ENCODE assay signal across 28 cellular contexts in genomic region chr3:13285007-13285567, GRCh38.
DNase-seq lines count a peak whose midpoint lies in the region; ATAC-seq, FAIRE-seq and TF ChIP-seq lines count a peak whose summit lies in the region.
"Had no signal": no experiment of that assay in that cellular context is flagged by ENCODE, and none has a peak within 500 bp of the region (broad histone marks: within the 10 kb centered on the region; RNA-seq: fewer than 3 reads in every experiment).

No MANE protein-coding gene starts in this region.

- no peaks in the 10 kb centered on the region; the same call in 1 of the 2 replicates for H4K20me1 ChIP-seq in HepG2 (ENCODE audit: insufficient read depth, low read length)

- no peak overlapping the region for H3K27ac ChIP-seq in HepG2 (ENCODE audit: extremely low read length, insufficient read depth, low read length)
- H3K27ac ChIP-seq in right lobe of liver = no peak overlapping the region
- H3K27ac ChIP-seq in neuronal stem cell (replicated peaks; ENCODE audit: low read length) = no peak overlapping the region

- peak overlapping the region; percentile 19 for H3K18ac ChIP-seq in neuronal stem cell (ENCODE audit: low read length)

- 31% methylated on average over 9 of the region's 11 CpGs for WGBS in HepG2 (ENCODE audit: low lambda C conversion rate)
- 78% methylated on average over 6 of the region's 11 CpGs for WGBS in right lobe of liver (ENCODE audit: insufficient coverage, low coverage, low lambda C conversion rate, missing lambda C conversion rate)
- WGBS in neuronal stem cell (ENCODE audit: extremely low coverage in 2 of 2, insufficient read length in 2 of 2, insufficient replicate concordance in 1 of 2), 2 donors = no CpG with 5 or more reads among the region's 11 CpGs

- no peak overlapping the region for H2BK120ac ChIP-seq in neuronal stem cell (ENCODE audit: low read depth, low read length)

- ATAC-seq in HepG2 (no peak), right lobe of liver (no peak), GM18511 (IDR thresholded peaks at IDR 0.05; ENCODE audit: unreplicated experiment) (no peak), GM21381 (IDR thresholded peaks at IDR 0.05; ENCODE audit: unreplicated experiment) (no peak), HG03135 (IDR thresholded peaks at IDR 0.05; ENCODE audit: unreplicated experiment) (no peak), HG02981 (IDR thresholded peaks at IDR 0.05; ENCODE audit: unreplicated experiment) (no peak)
- ATAC-seq: Right ventricle myocardium inferior had no signal

- H3K4me3 ChIP-seq in HepG2 (replicated peaks in 1 of 3; ENCODE audit: insufficient read depth in 1 of 3, low read depth in 2 of 3, low read length in 3 of 3) (peak overlapping the region in 1 of 3 experiments; percentile 47; a peak in 1 of 6 replicates), right lobe of liver (no peak overlapping the region), neuronal stem cell (ENCODE audit: low read length in 2 of 2) (no peak overlapping the region)
- H3K4me3 ChIP-seq: MG63 had no signal

- intact Hi-C loops in HepG2 (cut with micrococcal nuclease; ENCODE audit: unreplicated experiment) (no loop called here), right lobe of liver (cut with DNase I) (no loop called here)

- H4K91ac ChIP-seq in neuronal stem cell (ENCODE audit: low read depth, low read length, poor library complexity) = no peak overlapping the region

- BruUV-seq in HepG2 (replicated peaks; lab: Mats Ljungman, UMichigan) = no TSS peak

- H3K27me3 ChIP-seq in HepG2 (ENCODE audit: control insufficient read depth in 1 of 2, insufficient read depth in 2 of 2, low read length in 2 of 2) = peaks cover 2 to 35% of the 10 kb centered on the region in 2 experiments; a peak in 3 of 5 replicates
- H3K27me3 ChIP-seq in right lobe of liver = no peaks in the 10 kb centered on the region
- peaks cover 2 to 54% (median 28%) of the 10 kb centered on the region in 3 experiments for H3K27me3 ChIP-seq in neuronal stem cell (ENCODE audit: control insufficient read depth in 3 of 3, insufficient read depth in 3 of 3, low read depth in 1 of 3, low read length in 3 of 3)
- H3K27me3 ChIP-seq: BE2C, MG63 had no signal

- H3K4me1 ChIP-seq in HepG2 (ENCODE audit: insufficient read depth, low read length) = peaks cover 50% of the 10 kb centered on the region
- H3K4me1 ChIP-seq in right lobe of liver = peaks cover 0 to 6% (median 0%) of the 10 kb centered on the region in 4 donors
- H3K4me1 ChIP-seq in neuronal stem cell (ENCODE audit: control insufficient read depth in 2 of 2, insufficient read depth in 1 of 2, low read depth in 1 of 2, low read length in 2 of 2) = peaks cover 1 to 7% of the 10 kb centered on the region in 2 donors
- H3K4me1 ChIP-seq: BE2C had no signal

- H3K79me2 ChIP-seq in HepG2 (ENCODE audit: insufficient read depth, low read length) = peaks cover 22% of the 10 kb centered on the region

- peak overlapping the region; percentile 18 for H3K4ac ChIP-seq in neuronal stem cell (ENCODE audit: low read length)

- H3K9me3 ChIP-seq in HepG2 (ENCODE audit: low read length) (peaks cover 14% of the 10 kb centered on the region), right lobe of liver (peaks cover 0 to 6% (median 0%) of the 10 kb centered on the region in 4 donors), neuronal stem cell (replicated peaks in 1 of 2; ENCODE audit: control insufficient read depth in 2 of 2, insufficient read depth in 1 of 2, low read depth in 1 of 2, low read length in 2 of 2) (peaks cover 9 to 22% of the 10 kb centered on the region in 2 donors)
- H3K9me3 ChIP-seq: BE2C had no signal

- H2AFZ ChIP-seq in HepG2 (ENCODE audit: low read length) (no peak overlapping the region), neuronal stem cell (ENCODE audit: low read length) (no peak overlapping the region)

- CTCF ChIA-PET in HepG2 (lab: Yijun Ruan, JAX; ENCODE audit: low intra/inter-chr PET ratio, low total read pairs) = no interaction called here

- H3K9ac ChIP-seq in HepG2 (ENCODE audit: insufficient read depth, low read depth, low read length) = no peak overlapping the region
- H3K9ac ChIP-seq in neuronal stem cell (ENCODE audit: low read depth, low read length, poor library complexity) = no peak overlapping the region

- POLR2A ChIA-PET in HepG2 (lab: Yijun Ruan, JAX) = no interaction called here

- TF ChIP-seq EP300 in HepG2 (IDR thresholded peaks at IDR 0.05; ENCODE audit: low read depth in 2 of 2, low read length in 2 of 2) = no peak
- TF ChIP-seq EP300 in HepG2 (CRISPR knock-in tag; IDR thresholded peaks at IDR 0.05; ENCODE audit: borderline replicate concordance) = no peak

- TF ChIP-seq RAD21 in HepG2 (CRISPR knock-in tag; IDR thresholded peaks at IDR 0.05) = no peak

- H4K8ac ChIP-seq in neuronal stem cell (ENCODE audit: low read depth, low read length) = no peak overlapping the region

- H3K14ac ChIP-seq in neuronal stem cell (ENCODE audit: low read length) = no peak overlapping the region

- no peak overlapping the region for H2BK5ac ChIP-seq in neuronal stem cell (ENCODE audit: low read length)

- DNase-seq in HepG2 (ENCODE audit: low spot score) (no peak), right lobe of liver (no peak), islet precursor cell (peak; percentile 44), neuronal stem cell (ENCODE audit: low spot score) (no peak)
- DNase-seq: 8988T; ACHN; BE2C; Calu3; CD8-positive, alpha-beta memory T cell; DMS79 treated with DMSO at 0.1 percent for 48 hours; GF-D8; H7; IMR-90; KG1; MG63; NCI-H1105 treated with DMSO at 0.1 percent for 48 hours; NCI-H146; NCI-H1930; NCI-H2107; NCI-H524; NCI-H748 treated with DMSO at 0.1 percent for 48 hours had no signal

- H2BK12ac ChIP-seq in neuronal stem cell (ENCODE audit: low read length) = no peak overlapping the region

- TF ChIP-seq CTCF in HepG2 (CRISPR knock-in tag; IDR thresholded peaks at IDR 0.05) = no peak
- TF ChIP-seq CTCF in right lobe of liver (IDR thresholded peaks at IDR 0.05) = no peak

- no peaks in the 10 kb centered on the region for H3K79me1 ChIP-seq in neuronal stem cell (ENCODE audit: low read depth, low read length)

- H3K36me3 ChIP-seq in HepG2 (replicated peaks in 1 of 2; ENCODE audit: control insufficient read depth in 1 of 2, insufficient read depth in 2 of 2, low read length in 2 of 2) (no peaks in the 10 kb centered on the region), right lobe of liver (no peaks in the 10 kb centered on the region), neuronal stem cell (replicated peaks in 1 of 2; ENCODE audit: control insufficient read depth in 2 of 2, insufficient read depth in 2 of 2, low read length in 2 of 2) (no peaks in the 10 kb centered on the region)
- H3K36me3 ChIP-seq: BE2C, MG63 had no signal

- peak overlapping the region; percentile 13 for H2BK15ac ChIP-seq in neuronal stem cell (ENCODE audit: low read length)

- TF ChIP-seq POLR2A in HepG2 (IDR thresholded peaks at IDR 0.05; ENCODE audit: insufficient read depth in 1 of 2, low read depth in 2 of 2, low read length in 2 of 2) = no peak
- TF ChIP-seq POLR2A in right lobe of liver (IDR thresholded peaks at IDR 0.05) = no peak

- H2AK5ac ChIP-seq in neuronal stem cell (ENCODE audit: low read depth, low read length) = peak overlapping the region; percentile 12

- FAIRE-seq in HepG2 (lab: Jason Lieb, UNC) = no peak
- FAIRE-seq: GM12891, GM19239 had no signal

- in situ Hi-C loops in HepG2 (cut with HindIII; ENCODE audit: extremely low pct_ligation_motif_present, low pct_unique_long_range_greater_than_20kb) = no loop called here

- H3K23ac ChIP-seq in neuronal stem cell (ENCODE audit: low read depth, low read length, poor library complexity) = no peak overlapping the region

- H3K4me2 ChIP-seq in HepG2 (ENCODE audit: low read depth, low read length) = peak overlapping the region; percentile 60
- H3K4me2 ChIP-seq in neuronal stem cell (ENCODE audit: insufficient read depth, low read length, poor library complexity, severe bottlenecking) = no peak overlapping the region

TF ChIP-seq in HepG2, 621 proteins besides CTCF, POLR2A, EP300 and RAD21 (continues in another document):
- peak; percentile 14; the same call in 1 of the 2 replicates for TF ChIP-seq ZFP91 (CRISPR knock-in tag; IDR thresholded peaks at IDR 0.05; ENCODE audit: borderline replicate concordance)
- 0 out of 2 replicates have a peak, but pooled peaks have one; percentile 21 for TF ChIP-seq ZFY (CRISPR knock-in tag; IDR thresholded peaks at IDR 0.05)
